ENCODE assay signal across 18 cellular contexts in genomic region chr11:121337740-121338272, GRCh38. TPM values are rescaled to one million over a fixed set of nuclear protein-coding genes. Genes with fewer than 3 reads are reported as not detected.
DNase-seq lines count a peak whose midpoint lies in the region; ATAC-seq and TF ChIP-seq lines count a peak whose summit lies in the region.
"Had no signal": no experiment of that assay in that cellular context is flagged by ENCODE, and none has a peak within 500 bp of the region (broad histone marks: within the 10 kb centered on the region; RNA-seq: fewer than 3 reads in every experiment).

No MANE protein-coding gene starts in this region.

- peak; percentile 14 for ATAC-seq in GM21367 (IDR thresholded peaks at IDR 0.05; ENCODE audit: unreplicated experiment)
- peak; percentile 14 for ATAC-seq in HG03342 (IDR thresholded peaks at IDR 0.05; ENCODE audit: unreplicated experiment)
- peak; percentile 73 for ATAC-seq in Right ventricle myocardium superior (ENCODE audit: poor library complexity)
- no peak for ATAC-seq in stimulated activated memory B cell treated with anti-CD40 and anti-IgM and Interleukin-4, amounts not matched to agents 10 μg/mL and 1 μg/mL and 100 μg/mL, for 72 hours
- ATAC-seq: HCT116 had no signal

- no peak for TF ChIP-seq CTCF in WERI-Rb-1 (IDR thresholded peaks at IDR 0.05; ENCODE audit: low read depth, low read length)

- H3K4me3 ChIP-seq in WERI-Rb-1 (ENCODE audit: low read depth, low read length), result no peak overlapping the region
- H3K4me3 ChIP-seq: sigmoid colon had no signal

- no peaks in the 10 kb centered on the region for H3K36me3 Mint-ChIP-seq in stimulated activated memory B cell treated with anti-CD40 and anti-IgM and Interleukin-4, amounts not matched to agents 10 μg/mL and 1 μg/mL and 100 μg/mL, for 72 hours
- H3K36me3 Mint-ChIP-seq: activated naive CD8-positive, alpha-beta T cell had no signal

- H3K27me3 Mint-ChIP-seq in stimulated activated memory B cell treated with anti-CD40 and anti-IgM and Interleukin-4, amounts not matched to agents 10 μg/mL and 1 μg/mL and 100 μg/mL, for 72 hours, result peaks cover 10% of the 10 kb centered on the region
- H3K27me3 Mint-ChIP-seq: activated naive CD8-positive, alpha-beta T cell had no signal

- DNase-seq in Right ventricle myocardium superior (no peak), NCI-H1048 (lab: John Stamatoyannopoulos, UW) (no peak), WERI-Rb-1 (no peak)
- no peak for DNase-seq in effector CD8-positive, alpha-beta T cell (lab: John Stamatoyannopoulos, UW)
- DNase-seq in stimulated activated CD4-positive, alpha-beta T cell treated with anti-CD3 and anti-CD28 coated beads, Interleukin-2, amount 100 ng/mL, for 48 hours, result no peak
- DNase-seq: activated CD4-positive, alpha-beta T cell treated with anti-CD3 and anti-CD28 coated beads for 1 hour; activated CD8-positive, alpha-beta memory T cell treated with anti-CD3 and anti-CD28 coated beads, Interleukin-2, amount 50 U/mL, for 48 hours; AML-193; endodermal cell; sigmoid colon; stimulated activated CD4-positive, alpha-beta T cell treated with anti-CD3 and anti-CD28 coated beads, Interleukin-4, amount 100 ng/mL, for 4 hours had no signal

- peak overlapping the region; percentile 6 for H3K27ac Mint-ChIP-seq in stimulated activated memory B cell treated with anti-CD40 and anti-IgM and Interleukin-4, amounts not matched to agents 10 μg/mL and 1 μg/mL and 100 μg/mL, for 72 hours
- H3K27ac Mint-ChIP-seq: activated naive CD8-positive, alpha-beta T cell; endodermal cell; T-helper 1 cell treated with Interleukin-12 subunit alpha and Interleukin-12 subunit beta and Interleukin-4 antibody, amounts not matched to agents 30 μg/mL and 1 μg/mL, for 36 hours had no signal

- H3K4me1 Mint-ChIP-seq in stimulated activated memory B cell treated with anti-CD40 and anti-IgM and Interleukin-4, amounts not matched to agents 10 μg/mL and 1 μg/mL and 100 μg/mL, for 72 hours, result peaks cover 45% of the 10 kb centered on the region
- H3K4me1 Mint-ChIP-seq: endodermal cell had no signal

- intact Hi-C loops in Right ventricle myocardium superior (cut with DNase I), result loop anchor here (10.0 kb wide), 1 partner anchor 77 kb away; no protein-coding TSS in a partner anchor

- H3K27ac ChIP-seq in WERI-Rb-1, result no peak overlapping the region
- H3K27ac ChIP-seq: sigmoid colon had no signal

- no peaks in the 10 kb centered on the region for H3K27me3 ChIP-seq in WERI-Rb-1 (ENCODE audit: insufficient read depth, low read depth, severe bottlenecking)
- H3K27me3 ChIP-seq: sigmoid colon had no signal

- H3K4me3 Mint-ChIP-seq in stimulated activated memory B cell treated with anti-CD40 and anti-IgM and Interleukin-4, amounts not matched to agents 10 μg/mL and 1 μg/mL and 100 μg/mL, for 72 hours, result no peak overlapping the region
- H3K4me3 Mint-ChIP-seq: activated naive CD8-positive, alpha-beta T cell; endodermal cell; neural crest cell; T-helper 1 cell treated with Interleukin-12 subunit alpha and Interleukin-12 subunit beta and Interleukin-4 antibody, amounts not matched to agents 30 μg/mL and 1 μg/mL, for 36 hours had no signal

- no peaks in the 10 kb centered on the region for H3K9me3 Mint-ChIP-seq in stimulated activated memory B cell treated with anti-CD40 and anti-IgM and Interleukin-4, amounts not matched to agents 10 μg/mL and 1 μg/mL and 100 μg/mL, for 72 hours
- H3K9me3 Mint-ChIP-seq: neural crest cell; T-helper 1 cell treated with Interleukin-12 subunit alpha and Interleukin-12 subunit beta and Interleukin-4 antibody, amounts not matched to agents 30 μg/mL and 1 μg/mL, for 36 hours had no signal

- no peaks in the 10 kb centered on the region for H3K36me3 ChIP-seq in WERI-Rb-1
- H3K36me3 ChIP-seq: sigmoid colon had no signal

- H3K9me3 ChIP-seq in WERI-Rb-1 (ENCODE audit: severe bottlenecking), result no peaks in the 10 kb centered on the region
- H3K9me3 ChIP-seq: sigmoid colon had no signal

RNA-seq across cellular contexts. Expression of gene SC5D, which starts 45.2 kb away (rescaled TPM):
- total RNA-seq in Right ventricle myocardium superior, result 18.0 TPM
